In the genomic region with DNA sequence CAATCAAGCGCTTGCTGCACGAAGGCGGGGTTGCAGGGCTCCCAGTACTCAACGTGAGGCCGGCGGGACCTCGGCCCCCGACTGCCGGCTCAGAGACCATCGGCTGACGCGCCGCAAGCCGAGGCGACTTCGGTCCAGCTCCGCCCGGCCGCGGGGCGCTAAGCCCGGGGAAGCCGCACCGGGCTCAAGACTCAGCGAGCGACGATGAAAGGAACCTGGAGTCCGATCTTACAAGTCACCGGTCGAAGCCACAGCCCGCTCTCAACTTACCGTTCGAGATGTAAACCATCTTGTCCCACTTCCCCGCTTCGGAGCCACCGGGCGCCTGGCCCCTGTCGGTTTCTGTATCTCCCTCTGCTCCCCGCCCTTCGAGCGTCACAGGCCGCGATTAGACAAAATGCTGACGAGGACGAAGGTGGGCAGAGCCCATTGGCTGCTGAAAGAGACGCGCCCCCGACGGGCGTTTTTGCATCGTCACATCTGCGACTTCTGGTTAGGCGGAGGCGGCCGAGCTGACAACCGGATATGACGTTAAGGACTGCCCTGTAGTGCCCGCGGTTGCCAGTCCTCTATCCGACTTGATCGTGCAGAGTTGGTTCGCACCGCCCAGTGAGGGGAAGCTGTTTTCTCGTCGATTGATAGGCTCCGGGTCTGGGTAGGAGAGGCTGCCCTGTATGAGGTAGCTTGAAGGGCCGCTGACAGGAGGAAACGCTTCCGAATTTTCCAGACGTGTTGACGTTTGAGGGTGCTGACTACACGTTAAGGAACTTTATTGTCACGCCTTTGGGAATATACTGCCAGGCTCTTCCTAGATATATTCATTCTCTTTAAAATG, we compare ENCODE assay signal across 1 cellular context.
TF ChIP-seq lines count a peak whose summit lies in the region.

A gene (minus strand): TSS at position 360 of the 835 bp plus-strand sequence.

TF ChIP-seq in HepG2, 621 proteins besides CTCF, POLR2A, EP300 and RAD21 (continued from another document and continues in another):
- TF ChIP-seq, protein P1, sequence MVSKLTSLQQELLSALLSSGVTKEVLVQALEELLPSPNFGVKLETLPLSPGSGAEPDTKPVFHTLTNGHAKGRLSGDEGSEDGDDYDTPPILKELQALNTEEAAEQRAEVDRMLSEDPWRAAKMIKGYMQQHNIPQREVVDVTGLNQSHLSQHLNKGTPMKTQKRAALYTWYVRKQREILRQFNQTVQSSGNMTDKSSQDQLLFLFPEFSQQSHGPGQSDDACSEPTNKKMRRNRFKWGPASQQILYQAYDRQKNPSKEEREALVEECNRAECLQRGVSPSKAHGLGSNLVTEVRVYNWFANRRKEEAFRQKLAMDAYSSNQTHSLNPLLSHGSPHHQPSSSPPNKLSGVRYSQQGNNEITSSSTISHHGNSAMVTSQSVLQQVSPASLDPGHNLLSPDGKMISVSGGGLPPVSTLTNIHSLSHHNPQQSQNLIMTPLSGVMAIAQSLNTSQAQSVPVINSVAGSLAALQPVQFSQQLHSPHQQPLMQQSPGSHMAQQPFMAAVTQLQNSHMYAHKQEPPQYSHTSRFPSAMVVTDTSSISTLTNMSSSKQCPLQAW (CRISPR knock-in tag; IDR thresholded peaks at IDR 0.05): peak; percentile 64
- TF ChIP-seq ZNF530 (CRISPR knock-in tag; IDR thresholded peaks at IDR 0.05; ENCODE audit: low read depth) (no peak), RFX1 (IDR thresholded peaks at IDR 0.05) (no peak), ZSCAN20 (CRISPR knock-in tag; IDR thresholded peaks at IDR 0.05; ENCODE audit: borderline replicate concordance) (no peak), ZNF781 (CRISPR knock-in tag; IDR thresholded peaks at IDR 0.05; ENCODE audit: borderline replicate concordance, not compliant biosample characterization) (peak; percentile 61), ZSCAN9 (CRISPR knock-in tag; IDR thresholded peaks at IDR 0.05; ENCODE audit: borderline replicate concordance) (0 out of 2 replicates have a peak, but pooled peaks have one; percentile 43), ZNF598 (CRISPR knock-in tag; IDR thresholded peaks at IDR 0.05; ENCODE audit: borderline replicate concordance) (0 out of 2 replicates have a peak, but pooled peaks have one; percentile 11), SRSF4 (IDR thresholded peaks at IDR 0.05; ENCODE audit: low read depth, low read length, poor library complexity, severe bottlenecking) (no peak), MIER3 (CRISPR knock-in tag; IDR thresholded peaks at IDR 0.05; ENCODE audit: borderline replicate concordance) (peak; percentile 74; the same call in 1 of the 2 replicates), ZNF772 (CRISPR knock-in tag; IDR thresholded peaks at IDR 0.05) (peak; percentile 83), ELF4 (CRISPR knock-in tag; IDR thresholded peaks at IDR 0.05; ENCODE audit: borderline replicate concordance) (peak; percentile 52; the same call in 1 of the 2 replicates), ZNF615 (CRISPR knock-in tag; IDR thresholded peaks at IDR 0.05; ENCODE audit: borderline replicate concordance) (no peak), GABPA (IDR thresholded peaks at IDR 0.05; ENCODE audit: low read depth, low read length) (peak; percentile 84), GABPA (CRISPR knock-in tag; IDR thresholded peaks at IDR 0.05; ENCODE audit: low read depth) (peak; percentile 98), EED (CRISPR knock-in tag; IDR thresholded peaks at IDR 0.05) (peak; percentile 80), PAWR (CRISPR knock-in tag; IDR thresholded peaks at IDR 0.05; ENCODE audit: borderline replicate concordance) (no peak), IKZF1 (IDR thresholded peaks at IDR 0.05) (no peak), REL (CRISPR knock-in tag; conservative IDR thresholded peaks at IDR 0.05) (0 out of 2 replicates have a peak, but pooled peaks have one; percentile 69), FOXK2 (IDR thresholded peaks at IDR 0.05) (0 out of 2 replicates have a peak, but pooled peaks have one; percentile 10), SCMH1 (CRISPR knock-in tag; IDR thresholded peaks at IDR 0.05; ENCODE audit: borderline replicate concordance) (no peak), ZFP36 (IDR thresholded peaks at IDR 0.05; ENCODE audit: borderline replicate concordance, low read depth, low read length, partially characterized antibody) (no peak), NFIB (CRISPR knock-in tag; IDR thresholded peaks at IDR 0.05; ENCODE audit: borderline replicate concordance) (no peak), STAT5B (CRISPR knock-in tag; IDR thresholded peaks at IDR 0.05) (no peak), ARID2 (CRISPR knock-in tag; IDR thresholded peaks at IDR 0.05; ENCODE audit: borderline replicate concordance) (0 out of 2 replicates have a peak, but pooled peaks have one; percentile 35), ZNF724P (CRISPR knock-in tag; IDR thresholded peaks at IDR 0.05; ENCODE audit: borderline replicate concordance) (no peak; the same call in 1 of the 2 replicates), ZNF136 (CRISPR knock-in tag; IDR thresholded peaks at IDR 0.05; ENCODE audit: low read depth) (no peak), SMARCC2 (IDR thresholded peaks at IDR 0.05) (no peak), RFX5 (IDR thresholded peaks at IDR 0.05; ENCODE audit: low read depth, low read length) (peak; percentile 86), ZNF235 (CRISPR knock-in tag; IDR thresholded peaks at IDR 0.05; ENCODE audit: borderline replicate concordance) (no peak), SP5 (CRISPR knock-in tag; IDR thresholded peaks at IDR 0.05; ENCODE audit: borderline replicate concordance, low read depth) (peak; percentile 41; the same call in 1 of the 2 replicates), RXRB (CRISPR knock-in tag; IDR thresholded peaks at IDR 0.05; ENCODE audit: borderline replicate concordance) (no peak; the same call in 1 of the 2 replicates), SP2 (CRISPR knock-in tag; IDR thresholded peaks at IDR 0.05) (peak; percentile 61), ZFYVE20 (CRISPR knock-in tag; IDR thresholded peaks at IDR 0.05; ENCODE audit: borderline replicate concordance, low read depth) (no peak), NFKB2 (CRISPR knock-in tag; IDR thresholded peaks at IDR 0.05; ENCODE audit: borderline replicate concordance) (peak; percentile 82; the same call in 1 of the 2 replicates), TARDBP (CRISPR knock-in tag; IDR thresholded peaks at IDR 0.05) (peak; percentile 60), RXRA (CRISPR knock-in tag; IDR thresholded peaks at IDR 0.05) (no peak), ZNF3 (CRISPR knock-in tag; IDR thresholded peaks at IDR 0.05) (no peak), SALL2 (CRISPR knock-in tag; IDR thresholded peaks at IDR 0.05) (no peak), TBX2 (CRISPR knock-in tag; IDR thresholded peaks at IDR 0.05; ENCODE audit: borderline replicate concordance) (peak; percentile 82; the same call in 1 of the 2 replicates), PPARG (CRISPR knock-in tag; conservative IDR thresholded peaks at IDR 0.05) (no peak), NFE2L1 (CRISPR knock-in tag; IDR thresholded peaks at IDR 0.05; ENCODE audit: borderline replicate concordance) (no peak), HMGA1 (CRISPR knock-in tag; conservative IDR thresholded peaks at IDR 0.05) (no peak), CCAR2 (optimal IDR thresholded peaks at IDR 0.05; ENCODE audit: low read depth, low read length) (no peak), MEIS1 (CRISPR knock-in tag; IDR thresholded peaks at IDR 0.05; ENCODE audit: borderline replicate concordance) (peak; percentile 78), AGO2 (optimal IDR thresholded peaks at IDR 0.05; ENCODE audit: low read depth, low read length) (peak; percentile 78), YEATS2 (CRISPR knock-in tag; IDR thresholded peaks at IDR 0.05; ENCODE audit: borderline replicate concordance) (peak; percentile 86; the same call in 1 of the 2 replicates), ATF1 (CRISPR knock-in tag; IDR thresholded peaks at IDR 0.05) (peak; percentile 98), TAF1 (CRISPR knock-in tag; IDR thresholded peaks at IDR 0.05) (peak; percentile 68), ZNF263 (CRISPR knock-in tag; IDR thresholded peaks at IDR 0.05) (no peak)
- TF ChIP-seq, protein P2, sequence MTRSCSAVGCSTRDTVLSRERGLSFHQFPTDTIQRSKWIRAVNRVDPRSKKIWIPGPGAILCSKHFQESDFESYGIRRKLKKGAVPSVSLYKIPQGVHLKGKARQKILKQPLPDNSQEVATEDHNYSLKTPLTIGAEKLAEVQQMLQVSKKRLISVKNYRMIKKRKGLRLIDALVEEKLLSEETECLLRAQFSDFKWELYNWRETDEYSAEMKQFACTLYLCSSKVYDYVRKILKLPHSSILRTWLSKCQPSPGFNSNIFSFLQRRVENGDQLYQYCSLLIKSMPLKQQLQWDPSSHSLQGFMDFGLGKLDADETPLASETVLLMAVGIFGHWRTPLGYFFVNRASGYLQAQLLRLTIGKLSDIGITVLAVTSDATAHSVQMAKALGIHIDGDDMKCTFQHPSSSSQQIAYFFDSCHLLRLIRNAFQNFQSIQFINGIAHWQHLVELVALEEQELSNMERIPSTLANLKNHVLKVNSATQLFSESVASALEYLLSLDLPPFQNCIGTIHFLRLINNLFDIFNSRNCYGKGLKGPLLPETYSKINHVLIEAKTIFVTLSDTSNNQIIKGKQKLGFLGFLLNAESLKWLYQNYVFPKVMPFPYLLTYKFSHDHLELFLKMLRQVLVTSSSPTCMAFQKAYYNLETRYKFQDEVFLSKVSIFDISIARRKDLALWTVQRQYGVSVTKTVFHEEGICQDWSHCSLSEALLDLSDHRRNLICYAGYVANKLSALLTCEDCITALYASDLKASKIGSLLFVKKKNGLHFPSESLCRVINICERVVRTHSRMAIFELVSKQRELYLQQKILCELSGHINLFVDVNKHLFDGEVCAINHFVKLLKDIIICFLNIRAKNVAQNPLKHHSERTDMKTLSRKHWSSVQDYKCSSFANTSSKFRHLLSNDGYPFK (CRISPR knock-in tag; IDR thresholded peaks at IDR 0.05; ENCODE audit: borderline replicate concordance): peak; percentile 87
- TF ChIP-seq, protein P3, sequence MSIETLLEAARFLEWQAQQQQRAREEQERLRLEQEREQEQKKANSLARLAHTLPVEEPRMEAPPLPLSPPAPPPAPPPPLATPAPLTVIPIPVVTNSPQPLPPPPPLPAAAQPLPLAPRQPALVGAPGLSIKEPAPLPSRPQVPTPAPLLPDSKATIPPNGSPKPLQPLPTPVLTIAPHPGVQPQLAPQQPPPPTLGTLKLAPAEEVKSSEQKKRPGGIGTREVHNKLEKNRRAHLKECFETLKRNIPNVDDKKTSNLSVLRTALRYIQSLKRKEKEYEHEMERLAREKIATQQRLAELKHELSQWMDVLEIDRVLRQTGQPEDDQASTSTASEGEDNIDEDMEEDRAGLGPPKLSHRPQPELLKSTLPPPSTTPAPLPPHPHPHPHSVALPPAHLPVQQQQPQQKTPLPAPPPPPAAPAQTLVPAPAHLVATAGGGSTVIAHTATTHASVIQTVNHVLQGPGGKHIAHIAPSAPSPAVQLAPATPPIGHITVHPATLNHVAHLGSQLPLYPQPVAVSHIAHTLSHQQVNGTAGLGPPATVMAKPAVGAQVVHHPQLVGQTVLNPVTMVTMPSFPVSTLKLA (IDR thresholded peaks at IDR 0.05): peak; percentile 5; the same call in 1 of the 2 replicates
- TF ChIP-seq, protein P4, sequence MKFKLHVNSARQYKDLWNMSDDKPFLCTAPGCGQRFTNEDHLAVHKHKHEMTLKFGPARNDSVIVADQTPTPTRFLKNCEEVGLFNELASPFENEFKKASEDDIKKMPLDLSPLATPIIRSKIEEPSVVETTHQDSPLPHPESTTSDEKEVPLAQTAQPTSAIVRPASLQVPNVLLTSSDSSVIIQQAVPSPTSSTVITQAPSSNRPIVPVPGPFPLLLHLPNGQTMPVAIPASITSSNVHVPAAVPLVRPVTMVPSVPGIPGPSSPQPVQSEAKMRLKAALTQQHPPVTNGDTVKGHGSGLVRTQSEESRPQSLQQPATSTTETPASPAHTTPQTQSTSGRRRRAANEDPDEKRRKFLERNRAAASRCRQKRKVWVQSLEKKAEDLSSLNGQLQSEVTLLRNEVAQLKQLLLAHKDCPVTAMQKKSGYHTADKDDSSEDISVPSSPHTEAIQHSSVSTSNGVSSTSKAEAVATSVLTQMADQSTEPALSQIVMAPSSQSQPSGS (CRISPR knock-in tag; IDR thresholded peaks at IDR 0.05): peak; percentile 59; the same call in 1 of the 2 replicates
- TF ChIP-seq, protein P5, sequence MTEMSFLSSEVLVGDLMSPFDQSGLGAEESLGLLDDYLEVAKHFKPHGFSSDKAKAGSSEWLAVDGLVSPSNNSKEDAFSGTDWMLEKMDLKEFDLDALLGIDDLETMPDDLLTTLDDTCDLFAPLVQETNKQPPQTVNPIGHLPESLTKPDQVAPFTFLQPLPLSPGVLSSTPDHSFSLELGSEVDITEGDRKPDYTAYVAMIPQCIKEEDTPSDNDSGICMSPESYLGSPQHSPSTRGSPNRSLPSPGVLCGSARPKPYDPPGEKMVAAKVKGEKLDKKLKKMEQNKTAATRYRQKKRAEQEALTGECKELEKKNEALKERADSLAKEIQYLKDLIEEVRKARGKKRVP (CRISPR knock-in tag; IDR thresholded peaks at IDR 0.05): peak in 1 of 2 experiments; percentile 30; a peak in 1 of 4 replicates
- TF ChIP-seq, protein P6, sequence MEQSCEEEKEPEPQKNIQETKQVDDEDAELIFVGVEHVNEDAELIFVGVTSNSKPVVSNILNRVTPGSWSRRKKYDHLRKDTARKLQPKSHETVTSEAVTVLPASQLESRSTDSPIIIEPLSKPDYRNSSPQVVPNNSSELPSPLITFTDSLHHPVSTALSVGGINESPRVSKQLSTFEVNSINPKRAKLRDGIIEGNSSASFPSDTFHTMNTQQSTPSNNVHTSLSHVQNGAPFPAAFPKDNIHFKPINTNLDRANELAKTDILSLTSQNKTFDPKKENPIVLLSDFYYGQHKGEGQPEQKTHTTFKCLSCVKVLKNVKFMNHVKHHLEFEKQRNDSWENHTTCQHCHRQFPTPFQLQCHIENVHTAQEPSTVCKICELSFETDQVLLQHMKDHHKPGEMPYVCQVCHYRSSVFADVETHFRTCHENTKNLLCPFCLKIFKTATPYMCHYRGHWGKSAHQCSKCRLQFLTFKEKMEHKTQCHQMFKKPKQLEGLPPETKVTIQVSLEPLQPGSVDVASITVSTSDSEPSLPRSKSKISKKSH (CRISPR knock-in tag; IDR thresholded peaks at IDR 0.05; ENCODE audit: borderline replicate concordance): 0 out of 2 replicates have a peak, but pooled peaks have one; percentile 29
